8 cellular contexts compared by ENCODE assay signal in genomic region chr1:8370046-8370881, GRCh38. TPM values are rescaled to one million over a fixed set of nuclear protein-coding genes. Genes with fewer than 3 reads are reported as not detected.
A peak's percentile ranks its signal among the peaks of the same experiment; 100 is the strongest.
DNase-seq lines count a peak whose midpoint lies in the region; ATAC-seq and TF ChIP-seq lines count a peak whose summit lies in the region.

No MANE protein-coding gene starts in this region.

- H3K36me3 Mint-ChIP-seq in CD4-positive, alpha-beta T cell (ENCODE audit: low read depth) = peaks cover 73% of the 10 kb centered on the region
- peaks cover 26% of the 10 kb centered on the region for H3K36me3 Mint-ChIP-seq in endodermal cell (ENCODE audit: low read depth)

- no peak overlapping the region for H3K27ac ChIP-seq in CD4-positive, alpha-beta T cell (ENCODE audit: low read depth, low read length)
- H3K27ac ChIP-seq in endodermal cell (ENCODE audit: low read depth, low read length) = peak overlapping the region; percentile 64
- H3K27ac ChIP-seq in osteoblast (ENCODE audit: low read depth, low read length) = peak overlapping the region; percentile 89

- H3K4me3 ChIP-seq in endodermal cell (ENCODE audit: low read length) = no peak overlapping the region
- no peak overlapping the region for H3K4me3 ChIP-seq in osteoblast (ENCODE audit: insufficient read depth, low read length)

- ATAC-seq in CD4-positive, alpha-beta T cell (ENCODE audit: poor library complexity) = no peak
- ATAC-seq in HG03135 (IDR thresholded peaks at IDR 0.05; ENCODE audit: unreplicated experiment) (no peak), HG03354 (IDR thresholded peaks at IDR 0.05; ENCODE audit: poor library complexity, severe bottlenecking, unreplicated experiment) (no peak)

- H3K4me3 Mint-ChIP-seq in CD4-positive, alpha-beta T cell = no peak overlapping the region
- H3K4me3 Mint-ChIP-seq in endodermal cell = no peak overlapping the region

- H2AFZ ChIP-seq in osteoblast (ENCODE audit: low read length) = no peak overlapping the region

- peak overlapping the region; percentile 18 for H3K4me2 ChIP-seq in osteoblast (ENCODE audit: insufficient read depth, low read length)

- peaks cover 6% of the 10 kb centered on the region for H3K4me1 ChIP-seq in endodermal cell (ENCODE audit: control insufficient read depth, insufficient read depth, low read length)
- H3K4me1 ChIP-seq in osteoblast (ENCODE audit: insufficient read depth, low read length) = peaks cover 51% of the 10 kb centered on the region

- CTCF ChIA-PET in CD4-positive, alpha-beta T cell (lab: Charles Lee) = interaction anchor here (0.8 kb wide), 1 partner anchor 39 kb away, joined by 3 read pairs; no protein-coding TSS in a partner anchor

- 85 to 91% methylated on average over 14 of the region's 14 CpGs for WGBS in endodermal cell (ENCODE audit: insufficient coverage in 1 of 2, insufficient read length in 1 of 2), 2 experiments

- H3K27me3 Mint-ChIP-seq in CD4-positive, alpha-beta T cell = no peaks in the 10 kb centered on the region
- no peaks in the 10 kb centered on the region for H3K27me3 Mint-ChIP-seq in endodermal cell (ENCODE audit: insufficient read depth)

- H4K20me1 ChIP-seq in osteoblast (ENCODE audit: insufficient read depth, low read length) = peaks cover 17% of the 10 kb centered on the region

- no peak overlapping the region for H3K9ac ChIP-seq in endodermal cell (ENCODE audit: extremely low read depth, low read length, poor library complexity, severe bottlenecking)

- H3K9me3 ChIP-seq in CD4-positive, alpha-beta T cell (ENCODE audit: control insufficient read depth, low read length) = no peaks in the 10 kb centered on the region
- H3K9me3 ChIP-seq in endodermal cell (ENCODE audit: control insufficient read depth, low read length) (no peaks in the 10 kb centered on the region), osteoblast (ENCODE audit: low read depth, low read length) (no peaks in the 10 kb centered on the region)

- no peaks in the 10 kb centered on the region for H3K9me3 Mint-ChIP-seq in CD4-positive, alpha-beta T cell
- no peaks in the 10 kb centered on the region for H3K9me3 Mint-ChIP-seq in endodermal cell

- intact Hi-C loops in CD4-positive, alpha-beta T cell (cut with DNase I, micrococcal nuclease) = no loop called here

- H3K27me3 ChIP-seq in CD4-positive, alpha-beta T cell (ENCODE audit: control insufficient read depth, insufficient read depth, low read length) = no peaks in the 10 kb centered on the region
- H3K27me3 ChIP-seq in endodermal cell (ENCODE audit: control insufficient read depth, insufficient read depth, low read length, poor library complexity, severe bottlenecking) (no peaks in the 10 kb centered on the region), osteoblast (ENCODE audit: insufficient read depth, low read length) (no peaks in the 10 kb centered on the region)

- peaks cover 87% of the 10 kb centered on the region for H3K79me2 ChIP-seq in osteoblast (ENCODE audit: insufficient read depth, low read length)

- peak overlapping the region; percentile 47 for H3K27ac Mint-ChIP-seq in CD4-positive, alpha-beta T cell
- H3K27ac Mint-ChIP-seq in endodermal cell = peak overlapping the region; percentile 22

- H3K36me3 ChIP-seq in endodermal cell (ENCODE audit: control insufficient read depth, insufficient read depth, low read length) (peaks cover 48% of the 10 kb centered on the region), osteoblast (ENCODE audit: insufficient read depth, low read length) (peaks cover 18% of the 10 kb centered on the region)

- POLR2A ChIA-PET in CD4-positive, alpha-beta T cell (lab: Charles Lee) = no interaction called here

- no peak for TF ChIP-seq CTCF in CD4-positive, alpha-beta T cell (IDR thresholded peaks at IDR 0.05)
- TF ChIP-seq CTCF in endodermal cell (conservative IDR thresholded peaks at IDR 0.05) (no peak), osteoblast (IDR thresholded peaks at IDR 0.05; ENCODE audit: extremely low read depth, low read depth, low read length) (no peak)

- DNase-seq in CD4-positive, alpha-beta T cell = no peak
- DNase-seq in NCI-H2029 treated with DMSO at 0.1 percent for 48 hours (lab: John Stamatoyannopoulos, UW) (peak; percentile 68), endodermal cell (peak; percentile 44), osteoblast (ENCODE audit: insufficient read length, low spot score, missing footprints) (peak; percentile 82), NCI-H1105 (lab: John Stamatoyannopoulos, UW) (no peak), foreskin melanocyte (no peak)

- peaks cover 69% of the 10 kb centered on the region for H3K4me1 Mint-ChIP-seq in CD4-positive, alpha-beta T cell (ENCODE audit: low read depth)
- peaks cover 50% of the 10 kb centered on the region for H3K4me1 Mint-ChIP-seq in endodermal cell

RNA-seq across cellular contexts. Expression of gene SLC45A1, which starts 52.4 kb away (rescaled TPM):
- under 1 TPM; 0.88 to 0.98 TPM for total RNA-seq in CD4-positive, alpha-beta T cell
- total RNA-seq in endodermal cell (under 1 TPM in 1 of 2 donors, not detected in 1; 0.42 TPM), osteoblast (1.8 and 2.4 TPM in 2 replicates)
- polyA plus RNA-seq in endodermal cell (2013, experiment 1 of 2) = 2.4 TPM
- polyA plus RNA-seq in endodermal cell (2013, experiment 2 of 2) = 2.3 TPM

Comparison
In these comparisons a context has a peak if more than half of its experiments do, and no peak if none do; other contexts are left out.
1. DNase-seq: peak in NCI-H2029 treated with DMSO at 0.1 percent for 48 hours (single experiment), endodermal cell (single experiment) and osteoblast (single experiment); none in CD4-positive, alpha-beta T cell (0 of 10), NCI-H1105 (single experiment) and foreskin melanocyte (single experiment).